ENCODE assay signal across 32 cellular contexts in genomic region chr17:1946021-1946932, GRCh38.
DNase-seq lines count a peak whose midpoint lies in the region; ATAC-seq, FAIRE-seq and TF ChIP-seq lines count a peak whose summit lies in the region.
"Had no signal": no experiment of that assay in that cellular context is flagged by ENCODE, and none has a peak within 500 bp of the region (broad histone marks: within the 10 kb centered on the region; RNA-seq: fewer than 3 reads in every experiment).

No MANE protein-coding gene starts in this region.

- H3K27me3 ChIP-seq in breast epithelium (no peaks in the 10 kb centered on the region), right lobe of liver (no peaks in the 10 kb centered on the region)
- H3K27me3 ChIP-seq: heart left ventricle, MG63, uterus had no signal

- 68% methylated on average over 11 of the region's 20 CpGs for WGBS in right lobe of liver (ENCODE audit: insufficient coverage, low coverage, low lambda C conversion rate, missing lambda C conversion rate)

- no TSS peak for BruUV-seq in MCF 10A (replicated peaks; lab: Mats Ljungman, UMichigan)

- H3K4me3 Mint-ChIP-seq in MCF 10A (ENCODE audit: unreplicated experiment): no peak overlapping the region
- peak overlapping the region in 1 of 5 experiments; percentile 0 for H3K4me3 Mint-ChIP-seq in brain
- H3K4me3 Mint-ChIP-seq: activated naive CD8-positive, alpha-beta T cell treated with anti-CD3 and anti-CD28 coated beads, Interleukin-2, amount 10 ng/mL, durations not matched to agents 7 days and 5 days; CD8-positive, alpha-beta memory T cell; effector memory CD8-positive, alpha-beta T cell; stimulated activated naive CD8-positive, alpha-beta T cell treated with anti-CD3 and anti-CD28 coated beads, Interleukin-15, Interleukin-2, amounts not matched to agents 100 ng/mL and 50 ng/mL, for 24 hours had no signal

- no peaks in the 10 kb centered on the region for H3K4me1 ChIP-seq in breast epithelium
- no peaks in the 10 kb centered on the region for H3K4me1 ChIP-seq in right lobe of liver
- H3K4me1 ChIP-seq: HAP-1, uterus had no signal

- H3K27me3 Mint-ChIP-seq in MCF 10A (ENCODE audit: insufficient read depth, unreplicated experiment): no peaks in the 10 kb centered on the region
- H3K27me3 Mint-ChIP-seq in brain: no peaks in the 10 kb centered on the region
- H3K27me3 Mint-ChIP-seq: stimulated activated naive CD8-positive, alpha-beta T cell treated with anti-CD3 and anti-CD28 coated beads, Interleukin-15, Interleukin-2, amounts not matched to agents 100 ng/mL and 50 ng/mL, for 24 hours had no signal

- intact Hi-C loops in breast epithelium (cut with DNase I; ENCODE audit: low total_unique reads) (no loop called here), MCF 10A (cut with micrococcal nuclease) (no loop called here), right lobe of liver (cut with DNase I) (no loop called here)

- H3K9me3 Mint-ChIP-seq in MCF 10A (ENCODE audit: unreplicated experiment): no peaks in the 10 kb centered on the region
- peaks cover 0 to 5% (median 3%) of the 10 kb centered on the region in 5 experiments for H3K9me3 Mint-ChIP-seq in brain
- H3K9me3 Mint-ChIP-seq: activated naive CD8-positive, alpha-beta T cell treated with anti-CD3 and anti-CD28 coated beads, Interleukin-2, amount 10 ng/mL, durations not matched to agents 7 days and 5 days; CD8-positive, alpha-beta memory T cell; effector memory CD8-positive, alpha-beta T cell; stimulated activated naive CD8-positive, alpha-beta T cell treated with anti-CD3 and anti-CD28 coated beads, Interleukin-15, Interleukin-2, amounts not matched to agents 100 ng/mL and 50 ng/mL, for 24 hours had no signal

- no peak for TF ChIP-seq POLR2A in breast epithelium (IDR thresholded peaks at IDR 0.05)
- TF ChIP-seq POLR2A in right lobe of liver (IDR thresholded peaks at IDR 0.05): no peak

- H3K9me3 ChIP-seq in breast epithelium (no peaks in the 10 kb centered on the region), right lobe of liver (no peaks in the 10 kb centered on the region)
- H3K9me3 ChIP-seq: HAP-1, heart left ventricle, MG63, thoracic aorta, uterus had no signal

- POLR2A ChIA-PET in MCF 10A (lab: Yijun Ruan, JAX): no interaction called here

- CTCF ChIA-PET in MCF 10A (lab: Yijun Ruan, JAX): no interaction called here

- H3K4me3 ChIP-seq in breast epithelium (no peak overlapping the region), right lobe of liver (no peak overlapping the region)
- H3K4me3 ChIP-seq: HAP-1, heart left ventricle, MG63, thoracic aorta, uterus had no signal

- H3K36me3 Mint-ChIP-seq in MCF 10A (ENCODE audit: insufficient read depth, unreplicated experiment) (no peaks in the 10 kb centered on the region), brain (peaks cover 4% of the 10 kb centered on the region)
- H3K36me3 Mint-ChIP-seq: activated naive CD8-positive, alpha-beta T cell treated with anti-CD3 and anti-CD28 coated beads, Interleukin-2, amount 10 ng/mL, durations not matched to agents 7 days and 5 days; CD8-positive, alpha-beta memory T cell had no signal

- DNase-seq in breast epithelium (ENCODE audit: low spot score in 2 of 2): no peak
- DNase-seq in MCF 10A (ENCODE audit: unreplicated experiment): no peak
- no peak for DNase-seq in right lobe of liver
- DNase-seq in urothelium cell line (ENCODE audit: low spot score): no peak
- no peak for DNase-seq in RPMI8226
- no peak for DNase-seq in GDM1 (lab: John Stamatoyannopoulos, UW)
- no peak for DNase-seq in stimulated activated CD4-positive, alpha-beta T cell treated with anti-CD3 and anti-CD28 coated beads, Interleukin-12 subunit alpha, Interleukin-12 subunit beta, amount 100 ng/mL, for 4 hours
- DNase-seq: 8988T; activated CD4-positive, alpha-beta T cell treated with anti-CD3 and anti-CD28 coated beads for 4 hours; activated effector memory CD4-positive, alpha-beta T cell treated with Interleukin-2 at 50 U/mL for 16 hours; activated naive CD8-positive, alpha-beta T cell treated with anti-CD3 and anti-CD28 coated beads, Interleukin-2, amount 10 ng/mL, durations not matched to agents 7 days and 5 days; activated T-cell treated with anti-CD3 and anti-CD28 coated beads for 4 hours; AML-193; CD8-positive, alpha-beta memory T cell; DMS153; effector memory CD8-positive, alpha-beta T cell; foreskin fibroblast; KBM-7; kidney glomerular epithelial cell; mammary epithelial cell; MG63; NCI-H1417 treated with DMSO at 0.1 percent for 48 hours; NCI-H2081 treated with DMSO at 0.1 percent for 48 hours; NCI-H345; NCI-H774; nucleus accumbens; uterus had no signal

- H3K27ac ChIP-seq in breast epithelium (peak overlapping the region; percentile 40 to 45), right lobe of liver (no peak overlapping the region)
- H3K27ac ChIP-seq: thoracic aorta, uterus had no signal

- H3K4me1 Mint-ChIP-seq in MCF 10A (ENCODE audit: insufficient read depth, unreplicated experiment) (no peaks in the 10 kb centered on the region), brain (peaks cover 60% of the 10 kb centered on the region)
- H3K4me1 Mint-ChIP-seq: activated naive CD8-positive, alpha-beta T cell treated with anti-CD3 and anti-CD28 coated beads, Interleukin-2, amount 10 ng/mL, durations not matched to agents 7 days and 5 days; CD8-positive, alpha-beta memory T cell had no signal

- FAIRE-seq in urothelium cell line (lab: Jason Lieb, UNC): peak; percentile 58

- no peaks in the 10 kb centered on the region for H3K36me3 ChIP-seq in breast epithelium
- H3K36me3 ChIP-seq in right lobe of liver: no peaks in the 10 kb centered on the region
- H3K36me3 ChIP-seq: HAP-1, heart left ventricle, MG63, thoracic aorta, uterus had no signal

- TF ChIP-seq CTCF in breast epithelium (IDR thresholded peaks at IDR 0.05) (no peak), MCF 10A (IDR thresholded peaks at IDR 0.05; ENCODE audit: unreplicated experiment) (no peak), brain (conservative IDR thresholded peaks at IDR 0.05) (no peak), right lobe of liver (IDR thresholded peaks at IDR 0.05) (no peak)

- ATAC-seq in right lobe of liver: peak; percentile 36 to 83 (median 58)
- ATAC-seq: effector memory CD8-positive, alpha-beta T cell had no signal

- H3K27ac Mint-ChIP-seq in MCF 10A (ENCODE audit: low read depth, unreplicated experiment) (no peak overlapping the region), brain (peak overlapping the region; percentile 6 to 87 (median 37))
- H3K27ac Mint-ChIP-seq: activated naive CD8-positive, alpha-beta T cell treated with anti-CD3 and anti-CD28 coated beads, Interleukin-2, amount 10 ng/mL, durations not matched to agents 7 days and 5 days; stimulated activated naive CD8-positive, alpha-beta T cell treated with anti-CD3 and anti-CD28 coated beads, Interleukin-15, Interleukin-2, amounts not matched to agents 100 ng/mL and 50 ng/mL, for 24 hours had no signal

Comparison
In these comparisons a context has a peak if more than half of its experiments do, and no peak if none do; other contexts are left out.
1. H3K27ac ChIP-seq: peak in breast epithelium (2 of 2); none in right lobe of liver (0 of 3).